8 cellular contexts compared by ENCODE assay signal in genomic region chr22:45672564-45673481, GRCh38. TPM values are rescaled to one million over a fixed set of nuclear protein-coding genes. Genes with fewer than 3 reads are reported as not detected.
A peak's percentile ranks its signal among the peaks of the same experiment; 100 is the strongest.
DNase-seq lines count a peak whose midpoint lies in the region; ATAC-seq and TF ChIP-seq lines count a peak whose summit lies in the region.

No MANE protein-coding gene starts in this region.

- POLR2A ChIA-PET in HEK293 (lab: Yijun Ruan, JAX), result interaction anchor here (0.7 kb wide), 1 partner anchor 53 kb away, joined by 3 read pairs; no protein-coding TSS in a partner anchor

- H3K36me3 ChIP-seq in ACC112 (ENCODE audit: insufficient read depth, low read length), result 0 out of 2 replicates have a peak, but pooled peaks cover 3% of the 10 kb centered on the region
- H3K36me3 ChIP-seq in HEK293 (ENCODE audit: control insufficient read depth in 2 of 2, insufficient read depth in 1 of 2, low read length in 2 of 2), result peaks cover 9 to 11% of the 10 kb centered on the region in 2 experiments
- no peaks in the 10 kb centered on the region for H3K36me3 ChIP-seq in iPS DF 6.9 (ENCODE audit: control insufficient read depth, insufficient read depth, low read length)

- TF ChIP-seq CTCF in HEK293 (tag by site-specific recombination; IDR thresholded peaks at IDR 0.05), result no peak

- H3K36me3 Mint-ChIP-seq in activated naive CD4-positive, alpha-beta T cell treated with anti-CD3 and anti-CD28 coated beads, Interleukin-2, amount 50 U/mL, for 72 hours, result peaks cover 12 to 20% of the 10 kb centered on the region in 2 donors
- H3K36me3 Mint-ChIP-seq in stimulated activated naive B cell treated with anti-CD40 and anti-IgM and Interleukin-4, amounts not matched to agents 10 μg/mL and 1 μg/mL and 100 μg/mL, for 72 hours, result peaks cover 5 to 24% of the 10 kb centered on the region in 2 donors

- peak overlapping the region; percentile 85 for H3K4me3 ChIP-seq in ACC112 (ENCODE audit: low read depth, low read length)
- peak overlapping the region; percentile 94 for H3K4me3 ChIP-seq in HEK293 (ENCODE audit: low read depth, low read length)
- peak overlapping the region; percentile 73 for H3K4me3 ChIP-seq in iPS DF 6.9 (ENCODE audit: low read length)

- H3K27ac Mint-ChIP-seq in activated naive CD4-positive, alpha-beta T cell treated with anti-CD3 and anti-CD28 coated beads, Interleukin-2, amount 50 U/mL, for 72 hours, result peak overlapping the region; percentile 92 to 97
- peak overlapping the region; percentile 95 for H3K27ac Mint-ChIP-seq in stimulated activated naive B cell treated with anti-CD40 and anti-IgM and Interleukin-4, amounts not matched to agents 10 μg/mL and 1 μg/mL and 100 μg/mL, for 72 hours

- H3K27me3 ChIP-seq in ACC112 (ENCODE audit: insufficient read depth, low read length) (no peaks in the 10 kb centered on the region), iPS DF 6.9 (ENCODE audit: control insufficient read depth, insufficient read depth, low read length) (no peaks in the 10 kb centered on the region)

- CTCF ChIA-PET in HEK293 (lab: Yijun Ruan, JAX), result interaction anchor here (0.6 to 1.0 kb wide), 3 partner anchors 14 to 305 kb away, joined by 3 to 4 read pairs (median 4); no protein-coding TSS in a partner anchor

- H2AFZ ChIP-seq in ACC112 (ENCODE audit: low read length, unreplicated experiment), result peak overlapping the region; percentile 96

- H3K27ac ChIP-seq in ACC112 (ENCODE audit: low read depth, low read length) (peak overlapping the region; percentile 14; the same call in 1 of the 2 replicates), HEK293 (ENCODE audit: extremely low read depth, low read depth, low read length) (peak overlapping the region; percentile 91), iPS DF 6.9 (ENCODE audit: low read length) (no peak overlapping the region)

- ATAC-seq in activated naive CD4-positive, alpha-beta T cell treated with anti-CD3 and anti-CD28 coated beads, Interleukin-2, amount 50 U/mL, for 72 hours, result peak in 1 of 2 donors; percentile 15
- ATAC-seq in stimulated activated naive B cell treated with anti-CD40 and anti-IgM and Interleukin-4, amounts not matched to agents 10 μg/mL and 1 μg/mL and 100 μg/mL, for 72 hours (replicated peaks), result peak; percentile 19 to 22
- ATAC-seq in GM18868 (IDR thresholded peaks at IDR 0.05; ENCODE audit: unreplicated experiment), result no peak

- H3K9me3 ChIP-seq in HEK293 (ENCODE audit: control insufficient read depth, insufficient read depth, low read depth, low read length) (no peaks in the 10 kb centered on the region), iPS DF 6.9 (ENCODE audit: control insufficient read depth, insufficient read depth, low read length) (no peaks in the 10 kb centered on the region)

- no peaks in the 10 kb centered on the region for H3K27me3 Mint-ChIP-seq in stimulated activated naive B cell treated with anti-CD40 and anti-IgM and Interleukin-4, amounts not matched to agents 10 μg/mL and 1 μg/mL and 100 μg/mL, for 72 hours

- H3K4me3 Mint-ChIP-seq in stimulated activated naive B cell treated with anti-CD40 and anti-IgM and Interleukin-4, amounts not matched to agents 10 μg/mL and 1 μg/mL and 100 μg/mL, for 72 hours, result peak overlapping the region; percentile 92 to 98

- H3K4me1 ChIP-seq in ACC112 (ENCODE audit: control insufficient read depth, insufficient read depth, low read length, unreplicated experiment) (peaks cover 10% of the 10 kb centered on the region), HEK293 (ENCODE audit: control insufficient read depth, insufficient read depth, low read length) (peaks cover 17% of the 10 kb centered on the region), iPS DF 6.9 (ENCODE audit: control insufficient read depth, insufficient read depth, low read length) (no peaks in the 10 kb centered on the region; the same call in 1 of the 2 replicates)

- no CpG with 5 or more reads among the region's 14 CpGs for WGBS in iPS DF 6.9 (ENCODE audit: insufficient coverage, insufficient read length)

- no peak for DNase-seq in activated naive CD4-positive, alpha-beta T cell treated with anti-CD3 and anti-CD28 coated beads, Interleukin-2, amount 50 U/mL, for 72 hours (ENCODE audit: low spot score in 2 of 2)
- DNase-seq in iPS DF 6.9 (ENCODE audit: low read depth, low spot score), result no peak
- no peak for DNase-seq in stimulated activated naive B cell treated with anti-CD40 and anti-IgM and Interleukin-4, amounts not matched to agents 10 μg/mL and 1 μg/mL and 100 μg/mL, for 72 hours
- no peak for DNase-seq in stimulated activated CD4-positive, alpha-beta T cell treated with anti-CD3 and anti-CD28 coated beads, Interleukin-4, amount 100 ng/mL, for 4 hours
- DNase-seq in cerebellar nuclear complex (lab: John Stamatoyannopoulos, UW), result no peak

- H3K79me2 ChIP-seq in ACC112 (ENCODE audit: control insufficient read depth, insufficient read depth, low read length, unreplicated experiment), result peaks cover 52% of the 10 kb centered on the region

- peaks cover 28 to 38% of the 10 kb centered on the region in 2 donors for H3K4me1 Mint-ChIP-seq in stimulated activated naive B cell treated with anti-CD40 and anti-IgM and Interleukin-4, amounts not matched to agents 10 μg/mL and 1 μg/mL and 100 μg/mL, for 72 hours

- no peaks in the 10 kb centered on the region for H3K9me3 Mint-ChIP-seq in activated naive CD4-positive, alpha-beta T cell treated with anti-CD3 and anti-CD28 coated beads, Interleukin-2, amount 50 U/mL, for 72 hours
- H3K9me3 Mint-ChIP-seq in stimulated activated naive B cell treated with anti-CD40 and anti-IgM and Interleukin-4, amounts not matched to agents 10 μg/mL and 1 μg/mL and 100 μg/mL, for 72 hours, result no peaks in the 10 kb centered on the region

TF ChIP-seq in HEK293, 187 proteins besides CTCF, POLR2A, EP300 and RAD21 (continues in another document):
- 0 out of 2 replicates have a peak, but pooled peaks have one; percentile 39 for TF ChIP-seq PRDM10 (tag by site-specific recombination; IDR thresholded peaks at IDR 0.05)
- TF ChIP-seq ZNF501 (tag by site-specific recombination; IDR thresholded peaks at IDR 0.05), result 0 out of 2 replicates have a peak, but pooled peaks have one; percentile 53
- TF ChIP-seq HIC1 (tag by site-specific recombination; IDR thresholded peaks at IDR 0.05), result peak; percentile 55; the same call in 1 of the 2 replicates
- no peak for TF ChIP-seq ZNF610 (tag by site-specific recombination; IDR thresholded peaks at IDR 0.05; ENCODE audit: borderline replicate concordance)
- peak; percentile 15; the same call in 1 of the 2 replicates for TF ChIP-seq GLIS2 (tag by site-specific recombination; IDR thresholded peaks at IDR 0.05)
- TF ChIP-seq ZBTB26 (tag by site-specific recombination; optimal IDR thresholded peaks at IDR 0.05), result no peak

RNA-seq across cellular contexts. Expression of gene ATXN10, which starts 1.2 kb away (rescaled TPM):
- total RNA-seq in activated naive CD4-positive, alpha-beta T cell treated with anti-CD3 and anti-CD28 coated beads, Interleukin-2, amount 50 U/mL, for 72 hours, result 10 to 100 TPM; 60.1 to 90.7 TPM
